Comparison of ENCODE assay signal across 1 cellular context in genomic region chr1:19436716-19437476, GRCh38.
TF ChIP-seq lines count a peak whose summit lies in the region.

No MANE protein-coding gene starts in this region.

TF ChIP-seq in SK-N-SH treated with all-trans-retinoic acid at 6 μM for 48 hours, 23 proteins besides CTCF, POLR2A, EP300 and RAD21 (continued from another document):
- TF ChIP-seq, protein P1, sequence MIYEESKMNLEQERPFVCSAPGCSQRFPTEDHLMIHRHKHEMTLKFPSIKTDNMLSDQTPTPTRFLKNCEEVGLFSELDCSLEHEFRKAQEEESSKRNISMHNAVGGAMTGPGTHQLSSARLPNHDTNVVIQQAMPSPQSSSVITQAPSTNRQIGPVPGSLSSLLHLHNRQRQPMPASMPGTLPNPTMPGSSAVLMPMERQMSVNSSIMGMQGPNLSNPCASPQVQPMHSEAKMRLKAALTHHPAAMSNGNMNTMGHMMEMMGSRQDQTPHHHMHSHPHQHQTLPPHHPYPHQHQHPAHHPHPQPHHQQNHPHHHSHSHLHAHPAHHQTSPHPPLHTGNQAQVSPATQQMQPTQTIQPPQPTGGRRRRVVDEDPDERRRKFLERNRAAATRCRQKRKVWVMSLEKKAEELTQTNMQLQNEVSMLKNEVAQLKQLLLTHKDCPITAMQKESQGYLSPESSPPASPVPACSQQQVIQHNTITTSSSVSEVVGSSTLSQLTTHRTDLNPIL (CRISPR knock-in tag; IDR thresholded peaks at IDR 0.05; ENCODE audit: low read depth), result no peak
- TF ChIP-seq, protein P2, sequence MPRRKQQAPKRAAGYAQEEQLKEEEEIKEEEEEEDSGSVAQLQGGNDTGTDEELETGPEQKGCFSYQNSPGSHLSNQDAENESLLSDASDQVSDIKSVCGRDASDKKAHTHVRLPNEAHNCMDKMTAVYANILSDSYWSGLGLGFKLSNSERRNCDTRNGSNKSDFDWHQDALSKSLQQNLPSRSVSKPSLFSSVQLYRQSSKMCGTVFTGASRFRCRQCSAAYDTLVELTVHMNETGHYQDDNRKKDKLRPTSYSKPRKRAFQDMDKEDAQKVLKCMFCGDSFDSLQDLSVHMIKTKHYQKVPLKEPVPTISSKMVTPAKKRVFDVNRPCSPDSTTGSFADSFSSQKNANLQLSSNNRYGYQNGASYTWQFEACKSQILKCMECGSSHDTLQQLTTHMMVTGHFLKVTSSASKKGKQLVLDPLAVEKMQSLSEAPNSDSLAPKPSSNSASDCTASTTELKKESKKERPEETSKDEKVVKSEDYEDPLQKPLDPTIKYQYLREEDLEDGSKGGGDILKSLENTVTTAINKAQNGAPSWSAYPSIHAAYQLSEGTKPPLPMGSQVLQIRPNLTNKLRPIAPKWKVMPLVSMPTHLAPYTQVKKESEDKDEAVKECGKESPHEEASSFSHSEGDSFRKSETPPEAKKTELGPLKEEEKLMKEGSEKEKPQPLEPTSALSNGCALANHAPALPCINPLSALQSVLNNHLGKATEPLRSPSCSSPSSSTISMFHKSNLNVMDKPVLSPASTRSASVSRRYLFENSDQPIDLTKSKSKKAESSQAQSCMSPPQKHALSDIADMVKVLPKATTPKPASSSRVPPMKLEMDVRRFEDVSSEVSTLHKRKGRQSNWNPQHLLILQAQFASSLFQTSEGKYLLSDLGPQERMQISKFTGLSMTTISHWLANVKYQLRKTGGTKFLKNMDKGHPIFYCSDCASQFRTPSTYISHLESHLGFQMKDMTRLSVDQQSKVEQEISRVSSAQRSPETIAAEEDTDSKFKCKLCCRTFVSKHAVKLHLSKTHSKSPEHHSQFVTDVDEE (CRISPR knock-in tag; IDR thresholded peaks at IDR 0.05), result no peak
- TF ChIP-seq GLIS3 (CRISPR knock-in tag; IDR thresholded peaks at IDR 0.05) (no peak), TOX (CRISPR knock-in tag; IDR thresholded peaks at IDR 0.05; ENCODE audit: borderline replicate concordance) (no peak)
TF ChIP-seq in SK-N-SH treated with all-trans-retinoic acid at 6 μM for 48 hours: peak in this region for 0.
